ENCODE assay signal across 17 cellular contexts in genomic region chr11:79121351-79121750, GRCh38.
DNase-seq lines count a peak whose midpoint lies in the region; ATAC-seq lines count a peak whose summit lies in the region.
"Had no signal": no experiment of that assay in that cellular context is flagged by ENCODE, and none has a peak within 500 bp of the region (broad histone marks: within the 10 kb centered on the region; RNA-seq: fewer than 3 reads in every experiment).

No MANE protein-coding gene starts in this region.

- peaks cover 31% of the 10 kb centered on the region for H3K4me1 ChIP-seq in SJCRH30
- H3K4me1 ChIP-seq: ascending aorta, left ventricle myocardium inferior had no signal

- peak; percentile 19 for DNase-seq in NCI-H82 (lab: John Stamatoyannopoulos, UW)
- DNase-seq in NCI-H82 treated with DMSO at 0.1 percent for 48 hours (lab: John Stamatoyannopoulos, UW; ENCODE audit: unreplicated experiment), result no peak
- DNase-seq in SJCRH30, result peak; percentile 61 to 78
- DNase-seq in medulla oblongata (ENCODE audit: extremely low spot score), result peak; percentile 68
- DNase-seq in superior temporal gyrus (ENCODE audit: extremely low spot score), result peak; percentile 48
- no peak for DNase-seq in activated naive CD8-positive, alpha-beta T cell treated with anti-CD3 and anti-CD28 coated beads, Interleukin-2, amount 50 U/mL, for 24 hours
- DNase-seq: activated effector memory CD4-positive, alpha-beta T cell treated with Interleukin-2 at 50 U/mL for 16 hours; left ventricle myocardium inferior; NCI-H187 treated with DMSO at 0.1 percent for 48 hours; stimulated activated CD4-positive, alpha-beta T cell treated with anti-CD3 and anti-CD28 coated beads, Interleukin-4, amount 100 ng/mL, for 1 hour had no signal

- no peaks in the 10 kb centered on the region for H3K27me3 ChIP-seq in SJCRH30
- H3K27me3 ChIP-seq: ascending aorta had no signal

- ATAC-seq in GM19328 (IDR thresholded peaks at IDR 0.05; ENCODE audit: unreplicated experiment), result no peak
- no peak for ATAC-seq in activated naive CD8-positive, alpha-beta T cell treated with anti-CD3 and anti-CD28 coated beads, Interleukin-2, amount 50 U/mL, for 24 hours
- no peak for ATAC-seq in GM21515 (IDR thresholded peaks at IDR 0.05; ENCODE audit: unreplicated experiment)
- ATAC-seq: HCT116, sciatic nerve had no signal

- no peaks in the 10 kb centered on the region for H3K36me3 Mint-ChIP-seq in activated naive CD8-positive, alpha-beta T cell treated with anti-CD3 and anti-CD28 coated beads, Interleukin-2, amount 50 U/mL, for 24 hours (ENCODE audit: low read depth)

- H3K9me3 Mint-ChIP-seq in activated naive CD8-positive, alpha-beta T cell treated with anti-CD3 and anti-CD28 coated beads, Interleukin-2, amount 50 U/mL, for 24 hours, result peaks cover 5% of the 10 kb centered on the region

- H3K4me3 Mint-ChIP-seq in activated naive CD8-positive, alpha-beta T cell treated with anti-CD3 and anti-CD28 coated beads, Interleukin-2, amount 50 U/mL, for 24 hours, result no peak overlapping the region

- no peaks in the 10 kb centered on the region for H3K36me3 ChIP-seq in SJCRH30
- H3K36me3 ChIP-seq: ascending aorta, left ventricle myocardium inferior, thoracic aorta had no signal

- H3K27ac Mint-ChIP-seq in activated naive CD8-positive, alpha-beta T cell treated with anti-CD3 and anti-CD28 coated beads, Interleukin-2, amount 50 U/mL, for 24 hours, result no peak overlapping the region

- H3K27ac ChIP-seq in SJCRH30, result peak overlapping the region; percentile 57
- H3K27ac ChIP-seq: ascending aorta, KMS-11, left ventricle myocardium inferior, thoracic aorta had no signal

- H3K27me3 Mint-ChIP-seq in activated naive CD8-positive, alpha-beta T cell treated with anti-CD3 and anti-CD28 coated beads, Interleukin-2, amount 50 U/mL, for 24 hours, result peaks cover 2% of the 10 kb centered on the region

- H3K4me1 Mint-ChIP-seq in activated naive CD8-positive, alpha-beta T cell treated with anti-CD3 and anti-CD28 coated beads, Interleukin-2, amount 50 U/mL, for 24 hours, result no peaks in the 10 kb centered on the region

- H3K4me3 ChIP-seq in SJCRH30, result no peak overlapping the region
- H3K4me3 ChIP-seq: ascending aorta, left ventricle myocardium inferior, thoracic aorta had no signal

- H3K9me3 ChIP-seq in SJCRH30 (replicated peaks), result no peaks in the 10 kb centered on the region

Comparison
In these comparisons a context has a peak if more than half of its experiments do, and no peak if none do; other contexts are left out.
1. DNase-seq: peak in NCI-H82 (single experiment), SJCRH30 (2 of 2), medulla oblongata (single experiment) and superior temporal gyrus (single experiment); none in NCI-H82 treated with DMSO at 0.1 percent for 48 hours (single experiment) and activated naive CD8-positive, alpha-beta T cell treated with anti-CD3 and anti-CD28 coated beads, Interleukin-2, amount 50 U/mL, for 24 hours (single experiment).